In the genomic region with DNA sequence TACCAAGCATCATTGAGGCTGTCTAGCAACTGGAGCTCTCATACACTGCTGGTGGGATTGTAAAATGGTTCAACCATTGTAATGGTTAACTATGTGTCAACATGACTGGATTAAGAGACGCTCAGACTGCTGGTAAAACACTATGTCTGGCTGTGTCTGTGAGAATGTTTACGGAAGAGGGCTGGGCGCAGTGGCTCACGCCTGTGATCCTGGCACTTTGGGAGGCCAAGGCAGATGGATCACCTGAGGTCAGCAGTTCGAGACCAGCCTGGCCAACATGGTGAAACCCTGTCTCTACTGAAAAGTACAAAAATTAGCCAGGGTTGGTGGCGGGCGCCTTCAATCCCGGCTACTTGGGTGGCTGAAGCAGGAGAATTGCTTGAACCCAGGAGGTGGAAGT, we compare ENCODE assay signal across 26 cellular contexts. TPM values are rescaled to one million over a fixed set of nuclear protein-coding genes. Genes with fewer than 3 reads are reported as not detected.
DNase-seq lines count a peak whose midpoint lies in the region; ATAC-seq, FAIRE-seq and TF ChIP-seq lines count a peak whose summit lies in the region.
"Had no signal": no experiment of that assay in that cellular context is flagged by ENCODE, and none has a peak within 500 bp of the region (broad histone marks: within the 10 kb centered on the region; RNA-seq: fewer than 3 reads in every experiment).

No MANE protein-coding gene starts in this region.

- H3K27ac ChIP-seq in SK-N-SH (ENCODE audit: low read depth in 2 of 2, low read length in 1 of 2) (no peak overlapping the region), small intestine (ENCODE audit: low read depth in 1 of 2, low read length in 1 of 2) (no peak overlapping the region), GM23248 (no peak overlapping the region)
- H3K27ac ChIP-seq: BLaER1 treated with 17β-estradiol and CSF1 and Interleukin-3, amounts not matched to agents 10 nM and 100 nM; prostate gland; uterus had no signal

- no peak for DNase-seq in SK-N-SH
- peak; percentile 78 for DNase-seq in NCI-H748 (lab: John Stamatoyannopoulos, UW; ENCODE audit: unreplicated experiment)
- peak; percentile 20 for DNase-seq in iris pigment epithelial cell (ENCODE audit: low read depth)
- peak; percentile 7 for DNase-seq in small intestine
- DNase-seq in GM23248 = no peak
- no peak for DNase-seq in iPS-NIHi11 (ENCODE audit: low spot score)
- no peak for DNase-seq in NCI-H524 (lab: John Stamatoyannopoulos, UW)
- DNase-seq: activated CD4-positive, CD25-positive, alpha-beta regulatory T cell; activated naive CD8-positive, alpha-beta T cell treated with anti-CD3 and anti-CD28 coated beads, Interleukin-2, amount 10 ng/mL, durations not matched to agents 7 days and 5 days; cortex of kidney; mesenchymal stem cell; natural killer cell; NCI-H1092; NCI-H524 treated with DMSO at 0.1 percent for 48 hours; stimulated activated CD4-positive, alpha-beta T cell treated with anti-CD3 and anti-CD28 coated beads, Interleukin-4, amount 100 ng/mL, for 4 hours; uterus had no signal

- CTCF ChIA-PET in SK-N-SH (lab: Yijun Ruan, JAX) = no interaction called here

- POLR2A ChIA-PET in SK-N-SH (lab: Yijun Ruan, JAX) = no interaction called here

- no peaks in the 10 kb centered on the region for H3K79me2 ChIP-seq in SK-N-SH (ENCODE audit: insufficient read depth)
- H3K79me2 ChIP-seq in GM23248 (ENCODE audit: insufficient read depth) = no peaks in the 10 kb centered on the region

- H3K4me3 ChIP-seq in SK-N-SH (ENCODE audit: low read depth in 2 of 2, low read length in 1 of 2) = no peak overlapping the region
- H3K4me3 ChIP-seq in small intestine (ENCODE audit: low read depth in 1 of 2, low read length in 2 of 2) = no peak overlapping the region
- no peak overlapping the region for H3K4me3 ChIP-seq in GM23248
- H3K4me3 ChIP-seq: BLaER1 treated with 17β-estradiol and CSF1 and Interleukin-3, amounts not matched to agents 10 nM and 100 nM; prostate gland; smooth muscle cell; uterus had no signal

- no peaks in the 10 kb centered on the region for H3K36me3 ChIP-seq in SK-N-SH (replicated peaks in 1 of 2; ENCODE audit: control insufficient read depth in 1 of 2, insufficient read depth in 2 of 2, low read length in 1 of 2)
- no peaks in the 10 kb centered on the region for H3K36me3 ChIP-seq in small intestine (ENCODE audit: control insufficient read depth in 2 of 2, insufficient read depth in 2 of 2, low read length in 2 of 2)
- no peaks in the 10 kb centered on the region for H3K36me3 ChIP-seq in GM23248 (ENCODE audit: low read depth)
- H3K36me3 ChIP-seq: BLaER1 treated with 17β-estradiol and CSF1 and Interleukin-3, amounts not matched to agents 10 nM and 100 nM; prostate gland; uterus had no signal

- H2AFZ ChIP-seq in SK-N-SH (ENCODE audit: low read depth) (0 out of 2 replicates have a peak overlapping the region, but pooled peaks have one; percentile 6), GM23248 (no peak overlapping the region)

- no peak for TF ChIP-seq CTCF in SK-N-SH (IDR thresholded peaks at IDR 0.05)

- in situ Hi-C loops in GM23248 (cut with MboI) = no loop called here

- no peaks in the 10 kb centered on the region for H3K9me3 ChIP-seq in SK-N-SH
- no peaks in the 10 kb centered on the region for H3K9me3 ChIP-seq in small intestine (ENCODE audit: control insufficient read depth, low read depth)
- no peaks in the 10 kb centered on the region for H3K9me3 ChIP-seq in GM23248 (ENCODE audit: low read depth)
- H3K9me3 ChIP-seq: prostate gland, uterus had no signal

- H3K4me1 ChIP-seq in SK-N-SH (ENCODE audit: control insufficient read depth in 1 of 2, insufficient read depth in 2 of 2, low read depth in 1 of 2, low read length in 1 of 2) (peaks cover 0 to 4% of the 10 kb centered on the region in 2 experiments; a peak in 1 of 4 replicates), small intestine (ENCODE audit: control insufficient read depth in 2 of 2, insufficient read depth in 1 of 2, low read depth in 1 of 2, low read length in 1 of 2) (no peaks in the 10 kb centered on the region), GM23248 (ENCODE audit: insufficient read depth) (peaks cover 16% of the 10 kb centered on the region)
- H3K4me1 ChIP-seq: prostate gland, uterus had no signal

- no peak for TF ChIP-seq EP300 in SK-N-SH (IDR thresholded peaks at IDR 0.05; ENCODE audit: borderline replicate concordance in 1 of 2, low read depth in 1 of 2, low read length in 1 of 2)

- no peak for FAIRE-seq in small intestine (lab: Jason Lieb, UNC)
- FAIRE-seq: endometrium, GM12892, islet of Langerhans had no signal

- no peak overlapping the region for H3K9ac ChIP-seq in SK-N-SH
- no peak overlapping the region for H3K9ac ChIP-seq in GM23248
- H3K9ac ChIP-seq: BLaER1 treated with 17β-estradiol and CSF1 and Interleukin-3, amounts not matched to agents 10 nM and 100 nM had no signal

- H3K4me2 ChIP-seq in SK-N-SH = no peak overlapping the region
- H3K4me2 ChIP-seq in GM23248 (ENCODE audit: unreplicated experiment) = no peak overlapping the region
- H3K4me2 ChIP-seq: BLaER1 treated with 17β-estradiol and CSF1 and Interleukin-3, amounts not matched to agents 10 nM and 100 nM; smooth muscle cell had no signal

- H3F3A ChIP-seq in SK-N-SH (replicated peaks; ENCODE audit: insufficient read depth) = peaks cover 17% of the 10 kb centered on the region
- peaks cover 11% of the 10 kb centered on the region for H3F3A ChIP-seq in GM23248 (ENCODE audit: insufficient read depth)

- 17% methylated on average over 8 of the region's 8 CpGs for WGBS in SK-N-SH (ENCODE audit: low lambda C conversion rate)
- WGBS in small intestine, 3 donors = 37 to 64% (median 51%) methylated on average over 8 of the region's 8 CpGs
- 78 to 80% methylated on average over 8 of the region's 8 CpGs for WGBS in GM23248 (ENCODE audit: low coverage in 1 of 2, low lambda C conversion rate in 2 of 2, missing lambda C conversion rate in 2 of 2), 2 experiments

- TF ChIP-seq RAD21 in SK-N-SH (IDR thresholded peaks at IDR 0.05; ENCODE audit: low read length) = no peak

- H3K27me3 ChIP-seq in SK-N-SH (ENCODE audit: insufficient read depth) = no peaks in the 10 kb centered on the region; the same call in 1 of the 2 replicates
- H3K27me3 ChIP-seq in small intestine (ENCODE audit: control insufficient read depth in 2 of 2, insufficient read depth in 2 of 2, low read length in 2 of 2) = no peaks in the 10 kb centered on the region
- H3K27me3 ChIP-seq in GM23248 (replicated peaks; ENCODE audit: insufficient read depth) = no peaks in the 10 kb centered on the region
- H3K27me3 ChIP-seq: uterus had no signal

- ATAC-seq in SK-N-SH treated with all-trans-retinoic acid at 6 μM for 48 hours = no peak
- ATAC-seq: natural killer cell had no signal

- no peaks in the 10 kb centered on the region for H3K9me2 ChIP-seq in SK-N-SH
- no peaks in the 10 kb centered on the region for H3K9me2 ChIP-seq in GM23248 (ENCODE audit: insufficient read depth)

- H4K20me1 ChIP-seq in SK-N-SH (ENCODE audit: insufficient read depth) (no peaks in the 10 kb centered on the region), GM23248 (ENCODE audit: insufficient read depth) (no peaks in the 10 kb centered on the region)
- H4K20me1 ChIP-seq: BLaER1 treated with 17β-estradiol and CSF1 and Interleukin-3, amounts not matched to agents 10 nM and 100 nM had no signal

TF ChIP-seq in SK-N-SH, 30 proteins besides CTCF, POLR2A, EP300 and RAD21 (continues in another document):
- TF ChIP-seq MXI1 (IDR thresholded peaks at IDR 0.05; ENCODE audit: low read depth, low read length) (no peak), RXRA (IDR thresholded peaks at IDR 0.05; ENCODE audit: borderline replicate concordance, low read depth) (no peak), RFX5 (IDR thresholded peaks at IDR 0.05; ENCODE audit: low read length) (no peak), TAF1 (IDR thresholded peaks at IDR 0.05; ENCODE audit: borderline replicate concordance, low read depth, low read length) (no peak), RCOR1 (IDR thresholded peaks at IDR 0.05; ENCODE audit: low read length) (no peak), YY1 (IDR thresholded peaks at IDR 0.05; ENCODE audit: low read depth) (no peak)

RNA-seq across cellular contexts. Expression of a gene that starts 4.8 kb away (rescaled TPM):
- polyA plus RNA-seq in SK-N-SH (2012; rRNA removed) (0.10 and 0.13 TPM in 2 replicates), small intestine (1 to 10 TPM in 1 of 3 donors, not detected in 2; 1.4 TPM), GM23248 (2016; fragmentation: Nextera tagmentation; extraction: Ambion mirVana) (5.3 and 6.8 TPM in 2 replicates)
- 0.10 and 0.12 TPM in 2 replicates for polyA plus RNA-seq in SK-N-SH (2012; cell fraction: cytosol; rRNA removed)
- 0.04 and 0.05 TPM in 2 replicates for polyA plus RNA-seq in SK-N-SH (2012; cell fraction: nucleus; rRNA removed)
- total RNA-seq in GM23248 (2014; rRNA removed; shearing (Covaris generic)) = 7.5 and 8.4 TPM in 2 replicates
- total RNA-seq: A673; activated CD8-positive, alpha-beta memory T cell treated with anti-CD3 and anti-CD28 coated beads for 36 hours; activated T-helper 1 cell treated with anti-CD3 and anti-CD28 coated beads, Interleukin-12 subunit alpha, Interleukin-12 subunit beta, Interleukin-2, Interleukin-4 antibody, amounts not matched to agents 30 ng/mL and 10 ng/mL and 1 ng/mL, durations not matched to agents 14 hours and 24 hours and 36 hours; prostate gland; smooth muscle cell had no signal
- polyA plus RNA-seq: smooth muscle cell had no signal

RNA-seq across cellular contexts. Expression of a gene that starts 19.1 kb away (rescaled TPM):
- polyA plus RNA-seq in SK-N-SH (2012; rRNA removed) (2.0 and 2.6 TPM in 2 replicates), small intestine (under 1 TPM in 1 of 3 donors, not detected in 2; 0.34 TPM), GM23248 (2016; fragmentation: Nextera tagmentation; extraction: Ambion mirVana) (9.4 and 10.1 TPM in 2 replicates)
- polyA plus RNA-seq in SK-N-SH (2012; cell fraction: cytosol; rRNA removed) = 1.3 and 2.0 TPM in 2 replicates
- polyA plus RNA-seq in SK-N-SH (2012; cell fraction: nucleus; rRNA removed) = 2.8 and 4.2 TPM in 2 replicates
- 8.3 and 14.5 TPM in 2 replicates for total RNA-seq in GM23248 (2014; rRNA removed; shearing (Covaris generic))
- total RNA-seq: activated T-helper 1 cell treated with anti-CD3 and anti-CD28 coated beads, Interleukin-12 subunit alpha, Interleukin-12 subunit beta, Interleukin-2, Interleukin-4 antibody, amounts not matched to agents 30 ng/mL and 10 ng/mL and 1 ng/mL, durations not matched to agents 14 hours and 24 hours and 36 hours had no signal

RNA-seq across cellular contexts. Expression of a gene that starts 39.3 kb away (rescaled TPM):
- 0.05 TPM in 1 of 2 replicates, not detected in the other for polyA plus RNA-seq in SK-N-SH (2012; rRNA removed)
- polyA plus RNA-seq in SK-N-SH (2012; cell fraction: cytosol; rRNA removed) = 0.01 and 0.03 TPM in 2 replicates
- 0.14 and 0.19 TPM in 2 replicates for polyA plus RNA-seq in SK-N-SH (2012; cell fraction: nucleus; rRNA removed)
- polyA plus RNA-seq in small intestine = 10 to 100 TPM in 1 of 3 donors, under 1 TPM in 1, not detected in 1; 0.54 to 12.3 TPM
- not detected in 2 replicates for total RNA-seq in GM23248 (2014; rRNA removed; shearing (Covaris generic))
- polyA plus RNA-seq in GM23248 (2016; fragmentation: Nextera tagmentation; extraction: Ambion mirVana) = 0.18 TPM in 1 of 2 replicates, not detected in the other
- total RNA-seq: A673; activated CD8-positive, alpha-beta memory T cell treated with anti-CD3 and anti-CD28 coated beads for 36 hours; activated T-helper 1 cell treated with anti-CD3 and anti-CD28 coated beads, Interleukin-12 subunit alpha, Interleukin-12 subunit beta, Interleukin-2, Interleukin-4 antibody, amounts not matched to agents 30 ng/mL and 10 ng/mL and 1 ng/mL, durations not matched to agents 14 hours and 24 hours and 36 hours; smooth muscle cell had no signal
- polyA plus RNA-seq: smooth muscle cell had no signal

RNA-seq across cellular contexts. Expression of a gene that starts 47.3 kb away (rescaled TPM):
- polyA plus RNA-seq in SK-N-SH (2012; rRNA removed) (41.7 and 46.4 TPM in 2 replicates), small intestine (10 to 100 TPM in 2 of 3 donors, 1 to 10 TPM in 1; 9.4 to 22.4 (median 22.2) TPM), GM23248 (2016; fragmentation: Nextera tagmentation; extraction: Ambion mirVana) (29.9 and 34.9 TPM in 2 replicates)
- 43.4 and 52.8 TPM in 2 replicates for polyA plus RNA-seq in SK-N-SH (2012; cell fraction: cytosol; rRNA removed)
- polyA plus RNA-seq in SK-N-SH (2012; cell fraction: nucleus; rRNA removed) = 35.8 and 43.2 TPM in 2 replicates
- 27.4 and 34.2 TPM in 2 replicates for total RNA-seq in GM23248 (2014; rRNA removed; shearing (Covaris generic))

Comparison
In these comparisons a context has a peak if more than half of its experiments do, and no peak if none do; other contexts are left out.
1. DNase-seq: peak in NCI-H748 (single experiment), iris pigment epithelial cell (single experiment) and small intestine (single experiment); none in SK-N-SH (single experiment), GM23248 (single experiment), iPS-NIHi11 (single experiment) and NCI-H524 (0 of 2).